ENCODE assay signal across 1 cellular context in genomic region chr3:126082334-126083137, GRCh38.
TF ChIP-seq lines count a peak whose summit lies in the region.

No MANE protein-coding gene starts in this region.

TF ChIP-seq in IMR-90, 13 proteins besides CTCF, POLR2A, EP300 and RAD21 (continued from another document):
- TF ChIP-seq, protein P1, sequence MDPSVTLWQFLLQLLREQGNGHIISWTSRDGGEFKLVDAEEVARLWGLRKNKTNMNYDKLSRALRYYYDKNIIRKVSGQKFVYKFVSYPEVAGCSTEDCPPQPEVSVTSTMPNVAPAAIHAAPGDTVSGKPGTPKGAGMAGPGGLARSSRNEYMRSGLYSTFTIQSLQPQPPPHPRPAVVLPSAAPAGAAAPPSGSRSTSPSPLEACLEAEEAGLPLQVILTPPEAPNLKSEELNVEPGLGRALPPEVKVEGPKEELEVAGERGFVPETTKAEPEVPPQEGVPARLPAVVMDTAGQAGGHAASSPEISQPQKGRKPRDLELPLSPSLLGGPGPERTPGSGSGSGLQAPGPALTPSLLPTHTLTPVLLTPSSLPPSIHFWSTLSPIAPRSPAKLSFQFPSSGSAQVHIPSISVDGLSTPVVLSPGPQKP (IDR thresholded peaks at IDR 0.05; ENCODE audit: borderline replicate concordance, low read depth, low read length), result no peak
- TF ChIP-seq, protein P2, sequence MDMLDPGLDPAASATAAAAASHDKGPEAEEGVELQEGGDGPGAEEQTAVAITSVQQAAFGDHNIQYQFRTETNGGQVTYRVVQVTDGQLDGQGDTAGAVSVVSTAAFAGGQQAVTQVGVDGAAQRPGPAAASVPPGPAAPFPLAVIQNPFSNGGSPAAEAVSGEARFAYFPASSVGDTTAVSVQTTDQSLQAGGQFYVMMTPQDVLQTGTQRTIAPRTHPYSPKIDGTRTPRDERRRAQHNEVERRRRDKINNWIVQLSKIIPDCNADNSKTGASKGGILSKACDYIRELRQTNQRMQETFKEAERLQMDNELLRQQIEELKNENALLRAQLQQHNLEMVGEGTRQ (IDR thresholded peaks at IDR 0.05; ENCODE audit: low read depth, low read length), result no peak
- TF ChIP-seq MAFK (IDR thresholded peaks at IDR 0.05; ENCODE audit: low read depth, low read length) (no peak), NFE2L2 (IDR thresholded peaks at IDR 0.05; ENCODE audit: low read depth, low read length) (no peak), CHD1 (IDR thresholded peaks at IDR 0.05; ENCODE audit: low read depth, low read length) (no peak), RFX5 (IDR thresholded peaks at IDR 0.05; ENCODE audit: low read depth, low read length) (no peak), CEBPB (IDR thresholded peaks at IDR 0.05; ENCODE audit: low read depth, low read length) (no peak), BHLHE40 (IDR thresholded peaks at IDR 0.05; ENCODE audit: low read depth, low read length) (no peak), MAZ (IDR thresholded peaks at IDR 0.05; ENCODE audit: borderline replicate concordance, low read depth, low read length) (no peak), SMC3 (IDR thresholded peaks at IDR 0.05; ENCODE audit: low read depth, low read length) (no peak)
